ENCODE assay signal across 19 cellular contexts in the genomic region with DNA sequence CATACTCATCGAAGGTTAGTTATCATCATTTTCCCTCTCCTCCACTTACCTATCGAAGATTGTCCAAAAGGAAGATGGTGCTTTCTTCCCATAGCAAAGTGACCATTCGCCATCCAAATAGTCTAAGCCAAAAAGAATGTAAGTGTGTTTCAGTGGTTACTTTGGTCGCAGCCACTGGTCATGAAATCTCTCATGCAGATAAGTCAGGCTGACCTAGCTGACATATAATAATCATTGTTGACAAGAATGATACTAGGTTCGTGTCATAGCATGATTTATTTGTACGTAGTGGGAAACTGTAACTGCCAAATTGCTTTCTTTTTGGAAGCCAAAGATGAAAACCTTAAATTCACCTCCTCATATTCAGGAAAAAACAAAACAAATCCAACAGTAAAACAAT.
DNase-seq lines count a peak whose midpoint lies in the region; ATAC-seq, FAIRE-seq and TF ChIP-seq lines count a peak whose summit lies in the region.
"Had no signal": no experiment of that assay in that cellular context is flagged by ENCODE, and none has a peak within 500 bp of the region (broad histone marks: within the 10 kb centered on the region; RNA-seq: fewer than 3 reads in every experiment).

No MANE protein-coding gene starts in this region.

- intact Hi-C loops in HepG2 (cut with micrococcal nuclease; ENCODE audit: unreplicated experiment), result no loop called here

- H3K9me3 Mint-ChIP-seq in stimulated activated naive CD8-positive, alpha-beta T cell treated with anti-CD3 and anti-CD28 coated beads, Interleukin-15, amount 100 ng/mL, for 72 hours, result no peaks in the 10 kb centered on the region
- no peaks in the 10 kb centered on the region for H3K9me3 Mint-ChIP-seq in stimulated activated memory B cell treated with anti-CD40 and anti-IgM and Interleukin-4, amounts not matched to agents 10 μg/mL and 1 μg/mL and 100 μg/mL, for 72 hours
- H3K9me3 Mint-ChIP-seq: IgD-negative memory B cell had no signal

- H3K9ac ChIP-seq in keratinocyte (ENCODE audit: control insufficient read depth, extremely low read depth, insufficient read depth, low read length) (no peak overlapping the region), HepG2 (ENCODE audit: insufficient read depth, low read depth, low read length) (no peak overlapping the region)

- no peak for TF ChIP-seq EP300 in HepG2 (IDR thresholded peaks at IDR 0.05; ENCODE audit: low read depth in 2 of 2, low read length in 2 of 2)
- no peak for TF ChIP-seq EP300 in HepG2 (CRISPR knock-in tag; IDR thresholded peaks at IDR 0.05; ENCODE audit: borderline replicate concordance)

- CTCF ChIA-PET in HepG2 (lab: Yijun Ruan, JAX; ENCODE audit: low intra/inter-chr PET ratio, low total read pairs), result no interaction called here

- H3K9me1 ChIP-seq in keratinocyte (ENCODE audit: control insufficient read depth, extremely low read depth, insufficient read depth, low read length), result no peaks in the 10 kb centered on the region

- no TSS peak for BruUV-seq in HepG2 (replicated peaks; lab: Mats Ljungman, UMichigan)

- H3K4me1 Mint-ChIP-seq in stimulated activated naive CD8-positive, alpha-beta T cell treated with anti-CD3 and anti-CD28 coated beads, Interleukin-15, amount 100 ng/mL, for 72 hours, result peaks cover 9% of the 10 kb centered on the region
- H3K4me1 Mint-ChIP-seq in stimulated activated memory B cell treated with anti-CD40 and anti-IgM and Interleukin-4, amounts not matched to agents 10 μg/mL and 1 μg/mL and 100 μg/mL, for 72 hours, result no peaks in the 10 kb centered on the region

- POLR2A ChIA-PET in HepG2 (lab: Yijun Ruan, JAX), result no interaction called here

- H2AFZ ChIP-seq in ACC112 (ENCODE audit: low read length, unreplicated experiment) (peak overlapping the region; percentile 15), keratinocyte (ENCODE audit: control insufficient read depth, low read length) (no peak overlapping the region), HepG2 (ENCODE audit: low read length) (no peak overlapping the region)

- H3K4me3 ChIP-seq in ACC112 (ENCODE audit: low read depth, low read length), result no peak overlapping the region
- no peak overlapping the region for H3K4me3 ChIP-seq in keratinocyte (ENCODE audit: control insufficient read depth in 2 of 3, extremely low read depth in 1 of 3, insufficient read depth in 2 of 3, low read depth in 1 of 3, low read length in 3 of 3)
- no peak overlapping the region for H3K4me3 ChIP-seq in HepG2 (replicated peaks in 1 of 3; ENCODE audit: insufficient read depth in 1 of 3, low read depth in 2 of 3, low read length in 3 of 3)
- H3K4me3 ChIP-seq: HAP-1 had no signal

- 19% methylated on average over 6 of the region's 6 CpGs for WGBS in HepG2 (ENCODE audit: low lambda C conversion rate)

- H3K27me3 ChIP-seq in ACC112 (ENCODE audit: insufficient read depth, low read length) (no peaks in the 10 kb centered on the region), keratinocyte (ENCODE audit: control insufficient read depth, extremely low read depth, insufficient read depth, low read length) (no peaks in the 10 kb centered on the region), HepG2 (ENCODE audit: control insufficient read depth in 1 of 2, insufficient read depth in 2 of 2, low read length in 2 of 2) (no peaks in the 10 kb centered on the region)

- H3K9me3 ChIP-seq in keratinocyte (ENCODE audit: control insufficient read depth, low read depth, low read length) (no peaks in the 10 kb centered on the region), HepG2 (ENCODE audit: low read length) (no peaks in the 10 kb centered on the region)
- H3K9me3 ChIP-seq: HAP-1 had no signal

- no peak for TF ChIP-seq RAD21 in HepG2 (CRISPR knock-in tag; IDR thresholded peaks at IDR 0.05)

- H3K4me2 ChIP-seq in keratinocyte (ENCODE audit: control insufficient read depth, extremely low read depth, insufficient read depth, low read depth, low read length) (no peak overlapping the region), HepG2 (ENCODE audit: low read depth, low read length) (no peak overlapping the region)

- H3K4me3 Mint-ChIP-seq in stimulated activated naive CD8-positive, alpha-beta T cell treated with anti-CD3 and anti-CD28 coated beads, Interleukin-15, amount 100 ng/mL, for 72 hours, result no peak overlapping the region
- H3K4me3 Mint-ChIP-seq in stimulated activated memory B cell treated with anti-CD40 and anti-IgM and Interleukin-4, amounts not matched to agents 10 μg/mL and 1 μg/mL and 100 μg/mL, for 72 hours, result no peak overlapping the region
- H3K4me3 Mint-ChIP-seq: IgD-negative memory B cell had no signal

- TF ChIP-seq CTCF in keratinocyte (optimal IDR thresholded peaks at IDR 0.05 in 1 of 3, IDR thresholded peaks at IDR 0.05 in 1 of 3, conservative IDR thresholded peaks at IDR 0.05 in 1 of 3; ENCODE audit: extremely low read depth in 1 of 3, insufficient read depth in 2 of 3, low read length in 3 of 3) (no peak), HepG2 (CRISPR knock-in tag; IDR thresholded peaks at IDR 0.05) (no peak)

- TF ChIP-seq POLR2A in HepG2 (IDR thresholded peaks at IDR 0.05; ENCODE audit: insufficient read depth in 1 of 2, low read depth in 2 of 2, low read length in 2 of 2), result no peak

- in situ Hi-C loops in HepG2 (cut with HindIII; ENCODE audit: extremely low pct_ligation_motif_present, low pct_unique_long_range_greater_than_20kb), result no loop called here

- H3K27ac Mint-ChIP-seq in stimulated activated naive CD8-positive, alpha-beta T cell treated with anti-CD3 and anti-CD28 coated beads, Interleukin-15, amount 100 ng/mL, for 72 hours, result no peak overlapping the region
- H3K27ac Mint-ChIP-seq in stimulated activated memory B cell treated with anti-CD40 and anti-IgM and Interleukin-4, amounts not matched to agents 10 μg/mL and 1 μg/mL and 100 μg/mL, for 72 hours, result no peak overlapping the region
- H3K27ac Mint-ChIP-seq: IgD-negative memory B cell had no signal

- FAIRE-seq in keratinocyte (lab: Jason Lieb, UNC) (peak; percentile 17), HepG2 (lab: Jason Lieb, UNC) (no peak)

- no peaks in the 10 kb centered on the region for H3K36me3 Mint-ChIP-seq in stimulated activated memory B cell treated with anti-CD40 and anti-IgM and Interleukin-4, amounts not matched to agents 10 μg/mL and 1 μg/mL and 100 μg/mL, for 72 hours

- H4K20me1 ChIP-seq in keratinocyte (ENCODE audit: control insufficient read depth, extremely low read depth, insufficient read depth, low read length) (no peaks in the 10 kb centered on the region), HepG2 (ENCODE audit: insufficient read depth, low read length) (no peaks in the 10 kb centered on the region)

- H3K36me3 ChIP-seq in ACC112 (ENCODE audit: insufficient read depth, low read length) (no peaks in the 10 kb centered on the region), keratinocyte (ENCODE audit: control insufficient read depth in 2 of 2, extremely low read depth in 1 of 2, insufficient read depth in 2 of 2, low read length in 2 of 2) (no peaks in the 10 kb centered on the region), HepG2 (replicated peaks in 1 of 2; ENCODE audit: control insufficient read depth in 1 of 2, insufficient read depth in 2 of 2, low read length in 2 of 2) (no peaks in the 10 kb centered on the region)
- H3K36me3 ChIP-seq: HAP-1 had no signal

- H3K4me1 ChIP-seq in ACC112 (ENCODE audit: control insufficient read depth, insufficient read depth, low read length, unreplicated experiment) (peaks cover 25% of the 10 kb centered on the region), keratinocyte (ENCODE audit: control insufficient read depth, extremely low read depth, insufficient read depth, low read length) (no peaks in the 10 kb centered on the region), HepG2 (ENCODE audit: insufficient read depth, low read length) (no peaks in the 10 kb centered on the region)
- H3K4me1 ChIP-seq: HAP-1 had no signal

- ATAC-seq in GM18861 (IDR thresholded peaks at IDR 0.05; ENCODE audit: unreplicated experiment) (peak; percentile 55), HG03354 (IDR thresholded peaks at IDR 0.05; ENCODE audit: poor library complexity, severe bottlenecking, unreplicated experiment) (peak; percentile 64), HepG2 (no peak)
- ATAC-seq in stimulated activated naive CD8-positive, alpha-beta T cell treated with anti-CD3 and anti-CD28 coated beads, Interleukin-15, amount 100 ng/mL, for 72 hours, result no peak
- no peak for ATAC-seq in stimulated activated memory B cell treated with anti-CD40 and anti-IgM and Interleukin-4, amounts not matched to agents 10 μg/mL and 1 μg/mL and 100 μg/mL, for 72 hours

- H3K79me2 ChIP-seq in ACC112 (ENCODE audit: control insufficient read depth, insufficient read depth, low read length, unreplicated experiment), result no peaks in the 10 kb centered on the region
- no peaks in the 10 kb centered on the region for H3K79me2 ChIP-seq in keratinocyte (ENCODE audit: control insufficient read depth, insufficient read depth, low read length)
- H3K79me2 ChIP-seq in HepG2 (ENCODE audit: insufficient read depth, low read length), result no peaks in the 10 kb centered on the region

- H3K27me3 Mint-ChIP-seq in stimulated activated naive CD8-positive, alpha-beta T cell treated with anti-CD3 and anti-CD28 coated beads, Interleukin-15, amount 100 ng/mL, for 72 hours, result peaks cover 22% of the 10 kb centered on the region
- peaks cover 53% of the 10 kb centered on the region for H3K27me3 Mint-ChIP-seq in stimulated activated memory B cell treated with anti-CD40 and anti-IgM and Interleukin-4, amounts not matched to agents 10 μg/mL and 1 μg/mL and 100 μg/mL, for 72 hours

- H3K27ac ChIP-seq in ACC112 (ENCODE audit: low read depth, low read length) (no peak overlapping the region), keratinocyte (ENCODE audit: control insufficient read depth, insufficient read depth, low read length) (no peak overlapping the region), HepG2 (ENCODE audit: extremely low read length, insufficient read depth, low read length) (no peak overlapping the region)

- DNase-seq in keratinocyte (ENCODE audit: low read depth, low spot score) (no peak), HepG2 (ENCODE audit: low spot score) (no peak), NCI-H2196 treated with DMSO at 0.1 percent for 48 hours (lab: John Stamatoyannopoulos, UW; ENCODE audit: unreplicated experiment) (no peak)
- no peak for DNase-seq in stimulated activated naive CD8-positive, alpha-beta T cell treated with anti-CD3 and anti-CD28 coated beads, Interleukin-15, amount 100 ng/mL, for 72 hours
- DNase-seq: 8988T; C1 segment of cervical spinal cord; DMS153; NCI-H1436; NCI-H2081; NCI-H226; NCI-H69; NK-92 treated with Interleukin-12 subunit alpha and Interleukin-12 subunit beta, amount 100 ng/mL, for 24 hours; T-helper 1 cell had no signal

- dilution Hi-C loops in keratinocyte (cut with MboI; ENCODE audit: extremely low pct_ligation_motif_present, low sequenced_read_pairs), result no loop called here

TF ChIP-seq in HepG2, 621 proteins besides CTCF, POLR2A, EP300 and RAD21 (continues in another document):
- TF ChIP-seq SRSF4 (IDR thresholded peaks at IDR 0.05; ENCODE audit: low read depth, low read length, poor library complexity, severe bottlenecking), result no peak
- TF ChIP-seq GLI4 (CRISPR knock-in tag; IDR thresholded peaks at IDR 0.05; ENCODE audit: borderline replicate concordance), result no peak
- TF ChIP-seq PITX1 (CRISPR knock-in tag; IDR thresholded peaks at IDR 0.05), result no peak

Comparison
In these comparisons a context has a peak if more than half of its experiments do, and no peak if none do; other contexts are left out.
1. ATAC-seq: peak in GM18861 (single experiment) and HG03354 (single experiment); none in stimulated activated naive CD8-positive, alpha-beta T cell treated with anti-CD3 and anti-CD28 coated beads, Interleukin-15, amount 100 ng/mL, for 72 hours (single experiment), HepG2 (single experiment) and stimulated activated memory B cell treated with anti-CD40 and anti-IgM and Interleukin-4, amounts not matched to agents 10 μg/mL and 1 μg/mL and 100 μg/mL, for 72 hours (single experiment).